1 cellular context compared by ENCODE assay signal in the genomic region with DNA sequence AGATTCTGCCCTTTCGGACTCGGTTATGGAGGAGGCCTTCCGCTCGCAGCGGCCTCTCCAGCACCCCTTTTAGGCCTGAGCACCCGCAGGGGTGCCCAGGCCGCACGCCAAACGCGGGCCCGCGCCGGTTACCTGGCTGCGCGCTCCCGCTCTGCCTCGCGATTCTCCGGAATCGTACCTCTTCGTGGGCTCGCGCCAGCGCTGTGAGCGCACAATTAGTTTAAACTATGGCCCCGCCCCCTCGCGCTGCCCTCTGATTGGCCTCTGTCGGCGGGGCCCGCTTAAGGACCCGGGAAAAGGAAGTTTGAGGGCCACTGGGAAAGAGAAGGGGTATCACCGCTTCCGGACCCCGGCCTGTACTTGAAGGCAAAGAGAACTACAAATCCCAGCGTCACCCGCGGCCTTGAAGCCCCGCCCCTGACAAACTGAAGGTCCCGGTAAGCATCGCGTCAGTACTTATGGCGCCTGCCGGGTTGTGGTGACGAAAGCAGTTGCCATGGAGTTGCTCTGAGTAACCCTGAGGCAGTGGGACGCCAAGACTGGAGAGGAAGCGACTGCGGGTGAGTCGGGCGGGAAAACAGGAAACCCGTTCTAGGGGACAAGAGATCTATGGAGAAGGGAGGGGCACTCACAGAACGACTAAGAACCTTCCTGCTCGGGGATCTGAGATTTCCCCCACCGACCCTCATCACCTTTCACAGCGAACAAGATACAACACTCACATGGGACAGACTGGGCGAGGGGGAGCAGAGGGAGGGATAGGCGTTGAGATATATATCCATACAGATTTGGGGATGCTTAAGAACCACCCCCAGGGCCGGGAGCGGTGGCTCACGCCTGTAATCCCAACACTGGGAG.
A peak's percentile ranks its signal among the peaks of the same experiment; 100 is the strongest.
TF ChIP-seq lines count a peak whose summit lies in the region.

LRRC51 (plus strand) TSS at position 525 of the 858 bp plus-strand sequence. CDS start 8,234 bp downstream, outside the sequence.
A gene with protein sequence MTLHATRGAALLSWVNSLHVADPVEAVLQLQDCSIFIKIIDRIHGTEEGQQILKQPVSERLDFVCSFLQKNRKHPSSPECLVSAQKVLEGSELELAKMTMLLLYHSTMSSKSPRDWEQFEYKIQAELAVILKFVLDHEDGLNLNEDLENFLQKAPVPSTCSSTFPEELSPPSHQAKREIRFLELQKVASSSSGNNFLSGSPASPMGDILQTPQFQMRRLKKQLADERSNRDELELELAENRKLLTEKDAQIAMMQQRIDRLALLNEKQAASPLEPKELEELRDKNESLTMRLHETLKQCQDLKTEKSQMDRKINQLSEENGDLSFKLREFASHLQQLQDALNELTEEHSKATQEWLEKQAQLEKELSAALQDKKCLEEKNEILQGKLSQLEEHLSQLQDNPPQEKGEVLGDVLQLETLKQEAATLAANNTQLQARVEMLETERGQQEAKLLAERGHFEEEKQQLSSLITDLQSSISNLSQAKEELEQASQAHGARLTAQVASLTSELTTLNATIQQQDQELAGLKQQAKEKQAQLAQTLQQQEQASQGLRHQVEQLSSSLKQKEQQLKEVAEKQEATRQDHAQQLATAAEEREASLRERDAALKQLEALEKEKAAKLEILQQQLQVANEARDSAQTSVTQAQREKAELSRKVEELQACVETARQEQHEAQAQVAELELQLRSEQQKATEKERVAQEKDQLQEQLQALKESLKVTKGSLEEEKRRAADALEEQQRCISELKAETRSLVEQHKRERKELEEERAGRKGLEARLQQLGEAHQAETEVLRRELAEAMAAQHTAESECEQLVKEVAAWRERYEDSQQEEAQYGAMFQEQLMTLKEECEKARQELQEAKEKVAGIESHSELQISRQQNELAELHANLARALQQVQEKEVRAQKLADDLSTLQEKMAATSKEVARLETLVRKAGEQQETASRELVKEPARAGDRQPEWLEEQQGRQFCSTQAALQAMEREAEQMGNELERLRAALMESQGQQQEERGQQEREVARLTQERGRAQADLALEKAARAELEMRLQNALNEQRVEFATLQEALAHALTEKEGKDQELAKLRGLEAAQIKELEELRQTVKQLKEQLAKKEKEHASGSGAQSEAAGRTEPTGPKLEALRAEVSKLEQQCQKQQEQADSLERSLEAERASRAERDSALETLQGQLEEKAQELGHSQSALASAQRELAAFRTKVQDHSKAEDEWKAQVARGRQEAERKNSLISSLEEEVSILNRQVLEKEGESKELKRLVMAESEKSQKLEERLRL (N-terminal part only) (minus strand): TSS at position 217 of the 858 bp plus-strand sequence. CDS start 44,599 bp downstream, outside the sequence.

TF ChIP-seq in HepG2, 621 proteins besides CTCF, POLR2A, EP300 and RAD21 (continued from another document and continues in another):
- TF ChIP-seq ZBTB44 (CRISPR knock-in tag; IDR thresholded peaks at IDR 0.05) = no peak
- peak; percentile 67 for TF ChIP-seq MXD4 (CRISPR knock-in tag; IDR thresholded peaks at IDR 0.05)
- peak; percentile 45; the same call in 1 of the 2 replicates for TF ChIP-seq ZNF598 (CRISPR knock-in tag; IDR thresholded peaks at IDR 0.05; ENCODE audit: borderline replicate concordance)
- TF ChIP-seq MTA3 (CRISPR knock-in tag; IDR thresholded peaks at IDR 0.05) = no peak
- peak; percentile 29 for TF ChIP-seq SRY (CRISPR knock-in tag; IDR thresholded peaks at IDR 0.05)
- TF ChIP-seq, protein P1, sequence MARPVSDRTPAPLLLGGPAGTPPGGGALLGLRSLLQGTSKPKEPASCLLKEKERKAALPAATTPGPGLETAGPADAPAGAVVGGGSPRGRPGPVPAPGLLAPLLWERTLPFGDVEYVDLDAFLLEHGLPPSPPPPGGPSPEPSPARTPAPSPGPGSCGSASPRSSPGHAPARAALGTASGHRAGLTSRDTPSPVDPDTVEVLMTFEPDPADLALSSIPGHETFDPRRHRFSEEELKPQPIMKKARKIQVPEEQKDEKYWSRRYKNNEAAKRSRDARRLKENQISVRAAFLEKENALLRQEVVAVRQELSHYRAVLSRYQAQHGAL (CRISPR knock-in tag; IDR thresholded peaks at IDR 0.05; ENCODE audit: not compliant biosample characterization) = no peak
- no peak for TF ChIP-seq HNF4G (IDR thresholded peaks at IDR 0.05; ENCODE audit: borderline replicate concordance, low read depth, low read length)
- TF ChIP-seq HNF4G (CRISPR knock-in tag; IDR thresholded peaks at IDR 0.05; ENCODE audit: borderline replicate concordance, low read depth) = no peak
- TF ChIP-seq GPBP1L1 (CRISPR knock-in tag; IDR thresholded peaks at IDR 0.05) = no peak
- no peak for TF ChIP-seq ZNF138 (CRISPR knock-in tag; IDR thresholded peaks at IDR 0.05; ENCODE audit: low read depth)
- peak; percentile 82; the same call in 1 of the 2 replicates for TF ChIP-seq U2AF2 (IDR thresholded peaks at IDR 0.05; ENCODE audit: low read depth, low read length)
- TF ChIP-seq ZNF746 (CRISPR knock-in tag; IDR thresholded peaks at IDR 0.05) = 0 out of 2 replicates have a peak, but pooled peaks have one; percentile 23
- no peak for TF ChIP-seq CC2D1A (CRISPR knock-in tag; IDR thresholded peaks at IDR 0.05)
- no peak; the same call in 1 of the 2 replicates for TF ChIP-seq TGIF2 (CRISPR knock-in tag; IDR thresholded peaks at IDR 0.05)
- no peak for TF ChIP-seq FOXP1 (IDR thresholded peaks at IDR 0.05)
- TF ChIP-seq FOXP1 (CRISPR knock-in tag; IDR thresholded peaks at IDR 0.05) = no peak
- no peak for TF ChIP-seq KMT2B (CRISPR knock-in tag; IDR thresholded peaks at IDR 0.05)
- TF ChIP-seq TERF1 (CRISPR knock-in tag; IDR thresholded peaks at IDR 0.05) = no peak
- peak; percentile 20; the same call in 1 of the 2 replicates for TF ChIP-seq GMEB2 (CRISPR knock-in tag; IDR thresholded peaks at IDR 0.05; ENCODE audit: low read depth)
- no peak for TF ChIP-seq ZNF766 (CRISPR knock-in tag; IDR thresholded peaks at IDR 0.05; ENCODE audit: borderline replicate concordance)
- TF ChIP-seq IKZF1 (IDR thresholded peaks at IDR 0.05) = no peak
- no peak for TF ChIP-seq ZFP37 (CRISPR knock-in tag; IDR thresholded peaks at IDR 0.05; ENCODE audit: borderline replicate concordance)
- TF ChIP-seq IRF1 (CRISPR knock-in tag; IDR thresholded peaks at IDR 0.05; ENCODE audit: low read depth) = no peak
- TF ChIP-seq ZNF83 (CRISPR knock-in tag; IDR thresholded peaks at IDR 0.05; ENCODE audit: borderline replicate concordance) = no peak
- no peak for TF ChIP-seq BRCA1 (CRISPR knock-in tag; IDR thresholded peaks at IDR 0.05)
- TF ChIP-seq ZNF790 (CRISPR knock-in tag; IDR thresholded peaks at IDR 0.05; ENCODE audit: borderline replicate concordance) = no peak
- no peak for TF ChIP-seq ZNF12 (CRISPR knock-in tag; IDR thresholded peaks at IDR 0.05)
- no peak for TF ChIP-seq PRMT3 (CRISPR knock-in tag; IDR thresholded peaks at IDR 0.05; ENCODE audit: borderline replicate concordance, low read depth)
- no peak for TF ChIP-seq ZNF263 (CRISPR knock-in tag; IDR thresholded peaks at IDR 0.05)
- TF ChIP-seq ZKSCAN1 (IDR thresholded peaks at IDR 0.05; ENCODE audit: low read length) = no peak
- TF ChIP-seq FOXK1 (CRISPR knock-in tag; IDR thresholded peaks at IDR 0.05; ENCODE audit: borderline replicate concordance, low read depth) = no peak
- TF ChIP-seq HCFC1 (IDR thresholded peaks at IDR 0.05; ENCODE audit: low read depth, low read length) = peak; percentile 92
- no peak for TF ChIP-seq ATF7 (IDR thresholded peaks at IDR 0.05)
- TF ChIP-seq ATF7 (CRISPR knock-in tag; IDR thresholded peaks at IDR 0.05) = no peak
- no peak for TF ChIP-seq ZNF7 (CRISPR knock-in tag; IDR thresholded peaks at IDR 0.05)
- 0 out of 2 replicates have a peak, but pooled peaks have one; percentile 0 for TF ChIP-seq MAFF (IDR thresholded peaks at IDR 0.05; ENCODE audit: low read depth, low read length)
- TF ChIP-seq RBM39 (IDR thresholded peaks at IDR 0.05; ENCODE audit: low read depth, low read length, poor library complexity, severe bottlenecking) = no peak
- TF ChIP-seq ZNF883 (CRISPR knock-in tag; IDR thresholded peaks at IDR 0.05; ENCODE audit: not compliant biosample characterization) = no peak
- no peak for TF ChIP-seq ZNF547 (CRISPR knock-in tag; IDR thresholded peaks at IDR 0.05)
- TF ChIP-seq, protein P2, sequence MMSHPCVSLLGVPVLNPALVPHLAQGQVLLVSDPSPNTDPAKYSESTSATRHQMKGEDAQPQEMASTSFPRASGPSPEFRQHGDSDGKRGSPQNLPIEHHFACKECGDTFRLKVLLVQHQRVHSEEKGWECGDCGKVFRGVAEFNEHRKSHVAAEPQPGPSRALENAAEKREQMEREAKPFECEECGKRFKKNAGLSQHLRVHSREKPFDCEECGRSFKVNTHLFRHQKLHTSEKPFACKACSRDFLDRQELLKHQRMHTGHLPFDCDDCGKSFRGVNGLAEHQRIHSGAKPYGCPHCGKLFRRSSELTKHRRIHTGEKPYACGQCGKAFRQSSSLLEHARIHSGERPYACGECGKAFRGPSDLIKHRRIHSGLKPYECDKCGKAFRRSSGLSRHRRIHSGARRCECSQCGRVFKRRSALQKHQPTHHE (CRISPR knock-in tag; IDR thresholded peaks at IDR 0.05; ENCODE audit: borderline replicate concordance) = no peak
- no peak for TF ChIP-seq ZNF205 (CRISPR knock-in tag; IDR thresholded peaks at IDR 0.05)
